In the genomic region with DNA sequence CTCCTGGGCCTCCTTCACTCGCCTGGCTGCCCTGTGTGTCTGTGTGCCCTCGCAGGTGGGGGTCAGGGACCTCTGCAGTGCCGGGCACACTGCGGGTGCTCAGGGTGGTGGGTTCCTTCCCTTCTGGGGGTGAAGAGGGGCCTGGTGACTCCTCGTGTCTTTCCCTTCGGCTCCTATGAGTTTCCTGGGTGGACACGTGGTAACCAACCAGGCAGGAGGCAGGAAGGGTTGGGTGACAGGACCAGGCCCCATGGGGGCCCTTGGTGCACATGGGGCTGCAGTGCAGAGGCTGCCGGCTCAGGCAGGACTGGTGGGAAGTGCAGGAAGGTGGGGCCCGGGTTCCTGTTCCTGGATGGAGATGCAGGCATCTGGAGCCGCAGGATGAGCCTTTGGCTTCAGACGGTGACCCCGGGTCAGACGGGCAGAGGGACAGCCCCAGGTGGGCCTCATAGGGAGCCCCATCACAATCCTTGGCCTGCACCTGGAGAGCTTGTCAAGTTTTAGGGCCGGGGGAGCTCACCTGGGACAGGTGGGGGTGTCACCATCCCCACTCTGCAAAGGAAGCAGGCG, we compare ENCODE assay signal across 16 cellular contexts. TPM values are rescaled to one million over a fixed set of nuclear protein-coding genes. Genes with fewer than 3 reads are reported as not detected.
DNase-seq lines count a peak whose midpoint lies in the region; ATAC-seq, FAIRE-seq and TF ChIP-seq lines count a peak whose summit lies in the region.
"Had no signal": no experiment of that assay in that cellular context is flagged by ENCODE, and none has a peak within 500 bp of the region (broad histone marks: within the 10 kb centered on the region; RNA-seq: fewer than 3 reads in every experiment).

No MANE protein-coding gene starts in this region.

- peaks cover 0 to 95% (median 40%) of the 10 kb centered on the region in 11 experiments; a peak in 18 of 22 replicates for H4K20me1 ChIP-seq in BLaER1 treated with 17β-estradiol and CSF1 and Interleukin-3, amounts not matched to agents 10 nM and 100 nM

- H3K36me3 ChIP-seq in BLaER1 treated with 17β-estradiol and CSF1 and Interleukin-3, amounts not matched to agents 10 nM and 100 nM: peaks cover 86 to 100% (median 95%) of the 10 kb centered on the region in 11 experiments
- H3K36me3 ChIP-seq in RWPE2 (ENCODE audit: low read depth) (peaks cover 44% of the 10 kb centered on the region), mesodermal cell (ENCODE audit: control insufficient read depth, insufficient read depth, low read length) (peaks cover 94% of the 10 kb centered on the region), upper lobe of right lung (peaks cover 80% of the 10 kb centered on the region)

- H3K4me1 ChIP-seq in BLaER1 treated with 17β-estradiol and CSF1 and Interleukin-3, amounts not matched to agents 10 nM and 100 nM: peaks cover 29 to 47% (median 39%) of the 10 kb centered on the region in 10 experiments
- H3K4me1 ChIP-seq in RWPE2 (ENCODE audit: insufficient read depth, poor library complexity, severe bottlenecking) (no peaks in the 10 kb centered on the region), mesodermal cell (ENCODE audit: control insufficient read depth, insufficient read depth, low read length, poor library complexity, severe bottlenecking) (peaks cover 21% of the 10 kb centered on the region), upper lobe of right lung (peaks cover 7% of the 10 kb centered on the region)
- H3K4me1 ChIP-seq: HAP-1 had no signal

- no peaks in the 10 kb centered on the region for H3K9me3 ChIP-seq in BLaER1 treated with 17β-estradiol and CSF1 and Interleukin-3, amounts not matched to agents 10 nM and 100 nM (replicated peaks in 1 of 11)
- H3K9me3 ChIP-seq in RWPE2 (ENCODE audit: severe bottlenecking) (no peaks in the 10 kb centered on the region), mesodermal cell (ENCODE audit: control insufficient read depth, low read length) (no peaks in the 10 kb centered on the region), upper lobe of right lung (no peaks in the 10 kb centered on the region)
- H3K9me3 ChIP-seq: HAP-1 had no signal

- FAIRE-seq in urothelium cell line (lab: Jason Lieb, UNC): no peak
- FAIRE-seq: D721Med had no signal

- H3K4me2 ChIP-seq in BLaER1 treated with 17β-estradiol and CSF1 and Interleukin-3, amounts not matched to agents 10 nM and 100 nM: peak overlapping the region in 7 of 11 experiments; percentile 5 to 57 (median 46); a peak in 12 of 22 replicates

- intact Hi-C loops in upper lobe of right lung (cut with DNase I): no loop called here

- H3K4me3 ChIP-seq in BLaER1 treated with 17β-estradiol and CSF1 and Interleukin-3, amounts not matched to agents 10 nM and 100 nM: no peak overlapping the region
- no peak overlapping the region for H3K4me3 ChIP-seq in RWPE2 (ENCODE audit: severe bottlenecking)
- H3K4me3 ChIP-seq in mesodermal cell (ENCODE audit: extremely low read depth, insufficient read depth, low read length, poor library complexity, severe bottlenecking): no peak overlapping the region
- no peak overlapping the region for H3K4me3 ChIP-seq in upper lobe of right lung
- H3K4me3 ChIP-seq: HAP-1 had no signal

- peak overlapping the region in 7 of 11 experiments; percentile 3 to 54 (median 34); a peak in 9 of 22 replicates for H3K27ac ChIP-seq in BLaER1 treated with 17β-estradiol and CSF1 and Interleukin-3, amounts not matched to agents 10 nM and 100 nM
- H3K27ac ChIP-seq in RWPE2 (ENCODE audit: poor library complexity, severe bottlenecking) (no peak overlapping the region), mesodermal cell (ENCODE audit: low read depth, low read length, severe bottlenecking) (peak overlapping the region; percentile 16), upper lobe of right lung (no peak overlapping the region)

- no peaks in the 10 kb centered on the region for H3K27me3 ChIP-seq in BLaER1 treated with 17β-estradiol and CSF1 and Interleukin-3, amounts not matched to agents 10 nM and 100 nM
- H3K27me3 ChIP-seq in RWPE2 (ENCODE audit: insufficient read depth, poor library complexity, severe bottlenecking) (no peaks in the 10 kb centered on the region), upper lobe of right lung (no peaks in the 10 kb centered on the region)

- ATAC-seq in RWPE2 (ENCODE audit: low read depth) (no peak), upper lobe of right lung (no peak)
- ATAC-seq: CD8-positive, alpha-beta T cell had no signal

- DNase-seq in RWPE2 (ENCODE audit: low spot score) (peak; percentile 57), upper lobe of right lung (peak; percentile 50), NCI-H2196 (lab: John Stamatoyannopoulos, UW; ENCODE audit: unreplicated experiment) (no peak), urothelium cell line (ENCODE audit: low spot score) (no peak), foreskin melanocyte (no peak)
- DNase-seq: COR-L47, DMS153, DND-41, GDM1, GOT3, KBM-7 had no signal

- peak overlapping the region in 9 of 11 experiments; percentile 3 to 60 (median 40); a peak in 14 of 22 replicates for H3K9ac ChIP-seq in BLaER1 treated with 17β-estradiol and CSF1 and Interleukin-3, amounts not matched to agents 10 nM and 100 nM

- no peak for TF ChIP-seq CTCF in RWPE2 (IDR thresholded peaks at IDR 0.05; ENCODE audit: poor library complexity, severe bottlenecking)
- no peak for TF ChIP-seq CTCF in upper lobe of right lung (IDR thresholded peaks at IDR 0.05)

- WGBS in mesodermal cell (ENCODE audit: insufficient coverage in 2 of 2), 2 experiments: 95 to 96% methylated on average over 11 to 13 of the region's 15 CpGs

RNA-seq across cellular contexts. Expression of a gene that starts 9.6 kb away (rescaled TPM):
- 58.2 TPM for polyA plus RNA-seq in mesodermal cell (2013, experiment 1 of 2)
- 48.4 TPM for polyA plus RNA-seq in mesodermal cell (2013, experiment 2 of 2)
- 37.1 TPM for total RNA-seq in upper lobe of right lung

RNA-seq across cellular contexts. Expression of a gene that starts 13.6 kb away (rescaled TPM):
- 2.9 TPM for polyA plus RNA-seq in mesodermal cell (2013, experiment 1 of 2)
- polyA plus RNA-seq in mesodermal cell (2013, experiment 2 of 2): 2.6 TPM
- total RNA-seq in upper lobe of right lung: 11.5 TPM

RNA-seq across cellular contexts. Expression of a gene that starts 26.6 kb away (rescaled TPM):
- polyA plus RNA-seq in mesodermal cell (2013, experiment 1 of 2): 32.4 TPM
- 28.8 TPM for polyA plus RNA-seq in mesodermal cell (2013, experiment 2 of 2)
- total RNA-seq in upper lobe of right lung: 1,120 TPM

RNA-seq across cellular contexts. Expression of a gene that starts 41.5 kb away (rescaled TPM):
- polyA plus RNA-seq in mesodermal cell (2013, experiment 1 of 2): 0.81 TPM
- 0.40 TPM for polyA plus RNA-seq in mesodermal cell (2013, experiment 2 of 2)
- total RNA-seq in upper lobe of right lung: 0.43 TPM

Comparison
In these comparisons a context has a peak if more than half of its experiments do, and no peak if none do; other contexts are left out.
1. H3K27ac ChIP-seq: peak in BLaER1 treated with 17β-estradiol and CSF1 and Interleukin-3, amounts not matched to agents 10 nM and 100 nM (7 of 11) and mesodermal cell (single experiment); none in RWPE2 (single experiment) and upper lobe of right lung (single experiment).
2. DNase-seq: peak in RWPE2 (single experiment) and upper lobe of right lung (single experiment); none in NCI-H2196 (single experiment), urothelium cell line (single experiment) and foreskin melanocyte (single experiment).